15 cellular contexts compared by ENCODE assay signal in the genomic region with DNA sequence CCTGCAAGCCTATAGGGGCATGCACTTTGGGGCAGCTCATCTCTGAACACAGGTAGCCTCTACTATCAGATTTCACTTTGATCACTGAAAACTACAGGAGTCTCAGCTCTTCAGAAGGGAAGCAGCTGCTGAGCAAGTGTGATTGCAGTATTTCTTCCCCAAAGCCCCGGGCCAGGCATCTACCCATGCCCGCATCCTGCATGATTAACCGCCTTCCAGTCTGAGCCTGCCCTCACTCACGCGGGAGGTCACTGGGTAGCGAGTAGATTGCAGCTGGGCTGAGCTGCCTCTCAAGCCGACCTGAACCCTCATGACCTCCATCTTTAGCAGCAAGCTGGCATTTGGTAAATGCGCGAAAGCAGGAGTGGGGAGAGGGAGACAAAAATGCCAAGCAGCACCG.
DNase-seq lines count a peak whose midpoint lies in the region; ATAC-seq and TF ChIP-seq lines count a peak whose summit lies in the region.
"Had no signal": no experiment of that assay in that cellular context is flagged by ENCODE, and none has a peak within 500 bp of the region (broad histone marks: within the 10 kb centered on the region; RNA-seq: fewer than 3 reads in every experiment).

No MANE protein-coding gene starts in this region.

- H3K27me3 ChIP-seq in upper lobe of right lung = no peaks in the 10 kb centered on the region
- no peaks in the 10 kb centered on the region for H3K27me3 ChIP-seq in upper lobe of left lung

- TF ChIP-seq EP300 in upper lobe of left lung (IDR thresholded peaks at IDR 0.05) = no peak

- intact Hi-C loops in upper lobe of right lung (cut with DNase I) = no loop called here

- H3K4me1 Mint-ChIP-seq in glutamatergic neuron (ENCODE audit: low read depth, unreplicated experiment) = peaks cover 18% of the 10 kb centered on the region
- H3K4me1 Mint-ChIP-seq: activated T-helper 17 cell treated with anti-CD3 and anti-CD28 coated beads, Interleukin-2, amount 50 U/mL, for 72 hours had no signal

- no peaks in the 10 kb centered on the region for H3K36me3 ChIP-seq in upper lobe of right lung
- no peaks in the 10 kb centered on the region for H3K36me3 ChIP-seq in upper lobe of left lung
- H3K36me3 ChIP-seq: neutrophil had no signal

- 68 to 80% methylated on average over 5 to 10 of the region's 10 CpGs for WGBS in upper lobe of left lung, 2 donors

- TF ChIP-seq CTCF in GM13976 (IDR thresholded peaks at IDR 0.05; ENCODE audit: borderline replicate concordance, control extremely low read depth, extremely low read depth, insufficient read depth, missing control alignments) (no peak), epithelial cell of esophagus (IDR thresholded peaks at IDR 0.05; ENCODE audit: insufficient read depth, low read depth, low read length, missing control alignments) (no peak), upper lobe of right lung (IDR thresholded peaks at IDR 0.05) (no peak), glutamatergic neuron (IDR thresholded peaks at IDR 0.05; ENCODE audit: partially characterized antibody, unreplicated experiment) (no peak), upper lobe of left lung (IDR thresholded peaks at IDR 0.05) (no peak)

- H3K4me3 ChIP-seq in epithelial cell of esophagus (ENCODE audit: low read length) = no peak overlapping the region
- no peak overlapping the region for H3K4me3 ChIP-seq in upper lobe of right lung
- H3K4me3 ChIP-seq in upper lobe of left lung = no peak overlapping the region

- H3K27me3 Mint-ChIP-seq in glutamatergic neuron (ENCODE audit: unreplicated experiment) = peaks cover 8% of the 10 kb centered on the region

- no peaks in the 10 kb centered on the region for H3K36me3 Mint-ChIP-seq in glutamatergic neuron (ENCODE audit: unreplicated experiment)

- ATAC-seq in upper lobe of right lung (no peak), upper lobe of left lung (ENCODE audit: low FRiP score in 2 of 2) (no peak)
- ATAC-seq: activated T-helper 17 cell treated with anti-CD3 and anti-CD28 coated beads, Interleukin-2, amount 50 U/mL, for 72 hours had no signal

- H3K9me3 Mint-ChIP-seq in glutamatergic neuron (ENCODE audit: unreplicated experiment) = peaks cover 2% of the 10 kb centered on the region
- H3K9me3 Mint-ChIP-seq: activated T-helper 17 cell treated with anti-CD3 and anti-CD28 coated beads, Interleukin-2, amount 50 U/mL, for 72 hours; stimulated activated naive CD8-positive, alpha-beta T cell treated with anti-CD3 and anti-CD28 coated beads, Interleukin-15, Interleukin-2, amounts not matched to agents 100 ng/mL and 50 ng/mL, for 24 hours had no signal

- H3K4me1 ChIP-seq in upper lobe of right lung = no peaks in the 10 kb centered on the region
- H3K4me1 ChIP-seq in upper lobe of left lung = no peaks in the 10 kb centered on the region

- H3K9me3 ChIP-seq in upper lobe of right lung (no peaks in the 10 kb centered on the region), upper lobe of left lung (no peaks in the 10 kb centered on the region)
- H3K9me3 ChIP-seq: neutrophil had no signal

- DNase-seq in GM13976 (ENCODE audit: low spot score) (peak; percentile 20), NCI-H2171 treated with DMSO at 0.1 percent for 48 hours (lab: John Stamatoyannopoulos, UW) (peak; percentile 55), epithelial cell of esophagus (ENCODE audit: low read depth) (peak; percentile 88), retina (peak; percentile 57), upper lobe of right lung (no peak), NCI-H146 (lab: John Stamatoyannopoulos, UW) (no peak), glutamatergic neuron (no peak), upper lobe of left lung (no peak)
- DNase-seq: HCEC 1CT; KBM-7; NCI-H345; stimulated activated CD4-positive, alpha-beta T cell treated with anti-CD3 and anti-CD28 coated beads, Interleukin-4, amount 100 ng/mL, for 1 hour had no signal

- H3K27ac Mint-ChIP-seq in glutamatergic neuron (ENCODE audit: unreplicated experiment) = no peak overlapping the region
- H3K27ac Mint-ChIP-seq: activated T-helper 17 cell treated with anti-CD3 and anti-CD28 coated beads, Interleukin-2, amount 50 U/mL, for 72 hours; stimulated activated naive CD8-positive, alpha-beta T cell treated with anti-CD3 and anti-CD28 coated beads, Interleukin-15, Interleukin-2, amounts not matched to agents 100 ng/mL and 50 ng/mL, for 24 hours had no signal

- in situ Hi-C loops in GM13976 (cut with MboI; ENCODE audit: low sequenced_read_pairs, unreplicated experiment) = no loop called here

- no peak for TF ChIP-seq POLR2A in upper lobe of left lung (IDR thresholded peaks at IDR 0.05)

- no peak overlapping the region for H3K27ac ChIP-seq in upper lobe of right lung
- H3K27ac ChIP-seq in upper lobe of left lung = no peak overlapping the region
- H3K27ac ChIP-seq: neutrophil had no signal

- H3K4me3 Mint-ChIP-seq in glutamatergic neuron (ENCODE audit: unreplicated experiment) = no peak overlapping the region
- H3K4me3 Mint-ChIP-seq: activated T-helper 17 cell treated with anti-CD3 and anti-CD28 coated beads, Interleukin-2, amount 50 U/mL, for 72 hours; stimulated activated naive CD8-positive, alpha-beta T cell treated with anti-CD3 and anti-CD28 coated beads, Interleukin-15, Interleukin-2, amounts not matched to agents 100 ng/mL and 50 ng/mL, for 24 hours had no signal

Comparison
In these comparisons a context has a peak if more than half of its experiments do, and no peak if none do; other contexts are left out.
1. DNase-seq: peak in GM13976 (single experiment), NCI-H2171 treated with DMSO at 0.1 percent for 48 hours (single experiment), epithelial cell of esophagus (single experiment) and retina (single experiment); none in upper lobe of right lung (single experiment), NCI-H146 (single experiment), glutamatergic neuron (single experiment) and upper lobe of left lung (0 of 2).